Comparison of ENCODE assay signal across 8 cellular contexts in the genomic region with DNA sequence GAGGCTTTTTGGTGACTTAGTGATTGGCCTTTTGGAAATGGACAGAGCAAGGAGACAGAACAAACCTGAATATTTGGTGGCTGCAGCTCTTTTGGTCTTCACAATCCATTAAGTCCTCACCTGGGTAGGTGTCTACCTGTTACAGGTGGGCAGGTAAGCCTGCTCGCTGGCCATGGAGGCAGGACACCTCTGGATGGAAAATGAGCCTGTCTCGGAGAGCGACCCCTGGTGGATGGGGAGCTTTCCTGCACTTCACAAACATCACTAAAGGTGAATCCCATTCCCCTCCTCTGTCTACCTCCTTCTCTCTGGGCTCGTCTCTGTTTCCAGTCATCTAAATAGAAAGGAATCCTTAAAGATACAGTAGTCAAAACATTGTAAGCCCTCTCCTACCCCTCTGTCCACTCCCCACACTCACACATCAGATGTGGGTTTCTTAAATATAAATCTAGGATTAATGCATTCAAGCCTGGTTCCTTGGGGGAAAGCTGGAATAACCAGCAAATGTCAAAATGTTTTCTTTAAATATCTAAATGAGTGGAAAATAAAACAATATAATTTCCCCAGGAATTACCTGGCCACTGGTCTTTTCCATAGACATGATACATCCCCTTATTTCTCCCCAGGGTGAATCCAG.
A peak's percentile ranks its signal among the peaks of the same experiment; 100 is the strongest.
DNase-seq lines count a peak whose midpoint lies in the region; ATAC-seq, FAIRE-seq and TF ChIP-seq lines count a peak whose summit lies in the region.

No MANE protein-coding gene starts in this region.

- H3K27ac ChIP-seq in Karpas-422 (ENCODE audit: low read length) (no peak overlapping the region), H1 (ENCODE audit: low read depth, low read length) (no peak overlapping the region), psoas muscle (no peak overlapping the region)

- ATAC-seq in psoas muscle: peak in 2 of 4 donors; percentile 52 to 66
- ATAC-seq in HG03135 (IDR thresholded peaks at IDR 0.05; ENCODE audit: unreplicated experiment): no peak

- H2BK15ac ChIP-seq in H1 (ENCODE audit: low read length): no peak overlapping the region

- H3K18ac ChIP-seq in H1 (ENCODE audit: extremely low read depth, low read length): no peak overlapping the region

- no peak overlapping the region for H2BK120ac ChIP-seq in H1 (replicated peaks; ENCODE audit: low read depth, low read length)

- H2BK5ac ChIP-seq in H1 (ENCODE audit: low read depth, low read length): no peak overlapping the region

- no peaks in the 10 kb centered on the region for H3K27me3 ChIP-seq in Karpas-422 (ENCODE audit: low read length)
- peaks cover 0 to 2% (median 0%) of the 10 kb centered on the region in 4 experiments; a peak in 3 of 7 replicates for H3K27me3 ChIP-seq in H1 (replicated peaks in 1 of 4; ENCODE audit: control insufficient read depth in 3 of 4, extremely low read depth in 1 of 4, insufficient read depth in 3 of 4, low read length in 3 of 4)
- H3K27me3 ChIP-seq in psoas muscle (ENCODE audit: insufficient read depth in 3 of 3, low read length in 2 of 3): peaks cover 0 to 3% (median 0%) of the 10 kb centered on the region in 3 donors

- H2AFZ ChIP-seq in Karpas-422 (ENCODE audit: low read length): no peak overlapping the region
- no peak overlapping the region for H2AFZ ChIP-seq in H1 (ENCODE audit: low read length)

- no peak overlapping the region for H3K23ac ChIP-seq in H1 (ENCODE audit: insufficient read length)

- no peak overlapping the region for H2AK5ac ChIP-seq in H1 (ENCODE audit: low read depth, low read length)

- H2BK20ac ChIP-seq in H1 (ENCODE audit: low read length): no peak overlapping the region

- H3K79me2 ChIP-seq in Karpas-422 (ENCODE audit: low read length) (no peaks in the 10 kb centered on the region), H1 (ENCODE audit: control insufficient read depth in 1 of 2, insufficient read depth in 2 of 2, low read length in 2 of 2) (no peaks in the 10 kb centered on the region)

- POLR2A ChIA-PET in H1 (lab: Charles Lee; ENCODE audit: partially characterized antibody): no interaction called here

- H4K20me1 ChIP-seq in Karpas-422 (ENCODE audit: insufficient read depth, low read depth, low read length) (no peaks in the 10 kb centered on the region), H1 (replicated peaks in 1 of 2; ENCODE audit: control insufficient read depth in 1 of 2, insufficient read depth in 2 of 2, low read length in 2 of 2) (no peaks in the 10 kb centered on the region)

- H3K56ac ChIP-seq in H1 (replicated peaks; ENCODE audit: insufficient read length, low read depth, low read length): no peak overlapping the region

- H3K9me2 ChIP-seq in Karpas-422 (replicated peaks; ENCODE audit: insufficient read depth, low read length): no peaks in the 10 kb centered on the region

- no peak overlapping the region for H4K91ac ChIP-seq in H1 (replicated peaks; ENCODE audit: insufficient read length, low read length)

- peak; percentile 73 to 94 (median 90) for TF ChIP-seq CTCF in H1 (IDR thresholded peaks at IDR 0.05; ENCODE audit: control extremely low read depth in 1 of 3, insufficient read depth in 1 of 3, low read depth in 1 of 3, low read length in 3 of 3)
- peak; percentile 49 for TF ChIP-seq CTCF in psoas muscle (IDR thresholded peaks at IDR 0.05)

- no peak overlapping the region for H3K9ac ChIP-seq in Karpas-422 (ENCODE audit: low read length)
- H3K9ac ChIP-seq in H1 (replicated peaks in 1 of 4; ENCODE audit: extremely low read depth in 1 of 4, low read depth in 3 of 4, low read length in 3 of 4): no peak overlapping the region

- no peak for TF ChIP-seq EP300 in H1 (IDR thresholded peaks at IDR 0.05; ENCODE audit: borderline replicate concordance in 1 of 2, low read depth in 2 of 2, low read length in 2 of 2)

- no peaks in the 10 kb centered on the region for H3K36me3 ChIP-seq in Karpas-422 (ENCODE audit: insufficient read depth, low read length)
- H3K36me3 ChIP-seq in H1 (ENCODE audit: control insufficient read depth in 2 of 4, insufficient read depth in 4 of 4, low read length in 3 of 4): no peaks in the 10 kb centered on the region
- H3K36me3 ChIP-seq in psoas muscle (ENCODE audit: insufficient read depth in 1 of 2, low read depth in 1 of 2): no peaks in the 10 kb centered on the region

- H3K4me3 ChIP-seq in Karpas-422 (ENCODE audit: low read length): no peak overlapping the region
- H3K4me3 ChIP-seq in H1 (ENCODE audit: extremely low read depth in 1 of 4, insufficient read depth in 2 of 4, low read depth in 3 of 4, low read length in 4 of 4): no peak overlapping the region
- H3K4me3 ChIP-seq in psoas muscle: no peak overlapping the region

- intact Hi-C loops in psoas muscle (cut with DNase I): loop anchor here (2.0 to 5.0 kb wide), 3 partner anchors 51 to 206 kb away; no protein-coding TSS in a partner anchor

- no peak overlapping the region for H2BK12ac ChIP-seq in H1 (ENCODE audit: low read depth, low read length)

- peak; percentile 63 to 66 for TF ChIP-seq RAD21 in H1 (IDR thresholded peaks at IDR 0.05 in 1 of 2, conservative IDR thresholded peaks at IDR 0.05 in 1 of 2; ENCODE audit: low read depth in 2 of 2, low read length in 2 of 2)

- H3K14ac ChIP-seq in H1 (ENCODE audit: insufficient read length): no peak overlapping the region

- TF ChIP-seq POLR2A in H1 (IDR thresholded peaks at IDR 0.05; ENCODE audit: control extremely low read depth in 1 of 2, low read depth in 2 of 2, low read length in 2 of 2): no peak

- no peaks in the 10 kb centered on the region for H3K23me2 ChIP-seq in H1 (ENCODE audit: low read depth, low read length)

- no peaks in the 10 kb centered on the region for H3K4me1 ChIP-seq in Karpas-422 (ENCODE audit: low read length)
- H3K4me1 ChIP-seq in H1 (replicated peaks in 1 of 4; ENCODE audit: control insufficient read depth in 3 of 4, insufficient read depth in 4 of 4, low read length in 3 of 4): no peaks in the 10 kb centered on the region
- H3K4me1 ChIP-seq in psoas muscle: no peaks in the 10 kb centered on the region

- peak; percentile 42 for DNase-seq in EL
- DNase-seq in Karpas-422: peak; percentile 80
- peak; percentile 19 to 35 for DNase-seq in activated CD4-positive, alpha-beta T cell treated with anti-CD3 and anti-CD28 coated beads for 24 hours (ENCODE audit: low read depth in 2 of 2)
- DNase-seq in H1 (ENCODE audit: low read depth in 1 of 2, low spot score in 2 of 2): peak; percentile 34 to 88
- DNase-seq in psoas muscle: peak in 1 of 2 donors; percentile 26
- DNase-seq in KG1 (lab: John Stamatoyannopoulos, UW): no peak
- DNase-seq in SK-N-DZ (ENCODE audit: low spot score): no peak

- H3K79me1 ChIP-seq in H1 (ENCODE audit: low read depth, low read length): no peaks in the 10 kb centered on the region

- H4K8ac ChIP-seq in H1 (ENCODE audit: extremely low read depth, insufficient read depth, low read length): no peak overlapping the region

- H3K9me3 ChIP-seq in Karpas-422 (ENCODE audit: low read length) (no peaks in the 10 kb centered on the region), H1 (ENCODE audit: insufficient read depth in 2 of 2, low read depth in 1 of 2, low read length in 1 of 2) (no peaks in the 10 kb centered on the region), psoas muscle (no peaks in the 10 kb centered on the region)

- H4K5ac ChIP-seq in H1 (ENCODE audit: insufficient read length, low read depth, low read length): no peak overlapping the region

- H3K4me2 ChIP-seq in Karpas-422 (ENCODE audit: low read depth, low read length, poor library complexity, severe bottlenecking) (no peak overlapping the region), H1 (ENCODE audit: insufficient read depth in 1 of 2, low read depth in 2 of 2, low read length in 2 of 2) (no peak overlapping the region)

- CTCF ChIA-PET in H1 (lab: Charles Lee; ENCODE audit: partially characterized antibody): interaction anchor here (0.6 to 2.3 kb wide), 7 partner anchors 10 to 207 kb away, joined by 3 to 8 read pairs (median 4); no protein-coding TSS in a partner anchor

- FAIRE-seq in H1 (lab: Jason Lieb, UNC): peak; percentile 83

- WGBS in H1 (ENCODE audit: extremely low coverage in 1 of 2, insufficient coverage in 1 of 2, insufficient read length in 1 of 2, insufficient replicate concordance in 2 of 2, low coverage in 1 of 2, low lambda C conversion rate in 2 of 2, missing lambda C conversion rate in 1 of 2), 2 experiments: 28% methylated on average over 4 of the region's 4 CpGs; no CpG with 5 or more reads in 1 of the 2 experiments
- 22 to 39% (median 24%) methylated on average over 4 of the region's 4 CpGs for WGBS in psoas muscle, 3 donors

- H3K4ac ChIP-seq in H1 (replicated peaks; ENCODE audit: insufficient read length, low read depth, low read length): no peak overlapping the region

TF ChIP-seq in H1, 55 proteins besides CTCF, POLR2A, EP300 and RAD21:
- no peak for TF ChIP-seq JUND (IDR thresholded peaks at IDR 0.05; ENCODE audit: low read length)

Comparison
In these comparisons a context has a peak if more than half of its experiments do, and no peak if none do; other contexts are left out.
1. DNase-seq: peak in EL (single experiment), Karpas-422 (single experiment), activated CD4-positive, alpha-beta T cell treated with anti-CD3 and anti-CD28 coated beads for 24 hours (2 of 2) and H1 (2 of 2); none in KG1 (single experiment) and SK-N-DZ (single experiment).